8 cellular contexts compared by ENCODE assay signal in the genomic region with DNA sequence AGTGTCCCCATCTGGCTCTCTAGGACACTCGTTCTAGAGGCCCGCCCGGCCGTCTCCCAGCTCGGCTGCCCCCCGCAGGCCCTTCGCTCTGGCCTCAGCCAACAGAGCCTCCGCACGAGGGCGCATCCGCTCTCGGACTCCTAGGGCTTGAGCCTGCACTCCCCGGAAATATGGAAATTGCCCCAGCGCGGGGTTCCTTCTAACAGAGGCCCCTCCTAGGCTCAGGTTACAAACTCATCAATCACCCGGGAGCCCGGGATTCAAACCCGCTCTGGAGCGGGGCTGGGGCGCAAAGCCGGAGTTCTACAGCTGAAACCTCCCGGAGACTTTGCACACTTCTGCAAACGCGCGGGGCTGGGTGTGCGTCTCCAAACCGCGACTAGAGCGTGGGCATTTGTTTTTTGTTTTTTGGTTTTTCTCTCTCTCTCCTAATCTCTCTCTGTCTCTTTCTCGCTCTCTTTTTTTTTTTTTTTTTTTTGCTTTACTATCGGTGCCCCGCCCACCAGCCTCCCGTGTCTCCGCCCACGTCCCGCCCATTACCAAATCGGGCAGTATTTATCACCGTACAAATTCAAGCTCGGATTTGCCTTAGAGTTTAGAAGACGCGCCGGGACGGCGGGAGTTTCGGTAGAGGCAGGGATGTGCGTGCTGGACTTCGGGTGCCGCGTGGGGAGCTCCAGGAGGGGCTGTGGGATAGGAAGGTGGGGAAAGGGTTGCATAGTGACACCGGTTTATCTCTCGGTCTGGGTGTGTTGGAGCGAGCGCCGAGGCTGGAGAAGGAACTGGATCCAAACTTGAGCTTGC. TPM values are rescaled to one million over a fixed set of nuclear protein-coding genes. Genes with fewer than 3 reads are reported as not detected.
DNase-seq lines count a peak whose midpoint lies in the region; ATAC-seq lines count a peak whose summit lies in the region.

No MANE protein-coding gene starts in this region.

- H3K36me3 ChIP-seq in SJCRH30: peaks cover 5% of the 10 kb centered on the region; the same call in 1 of the 2 replicates
- H3K36me3 ChIP-seq in skeletal muscle tissue (ENCODE audit: control insufficient read depth in 3 of 3, insufficient read depth in 3 of 3, low read length in 3 of 3): no peaks in the 10 kb centered on the region

- no peak for ATAC-seq in HG03045 (IDR thresholded peaks at IDR 0.05; ENCODE audit: unreplicated experiment)

- DNase-seq in AG08396 (ENCODE audit: low spot score): peak; percentile 90
- DNase-seq in H4 (ENCODE audit: low spot score): peak; percentile 82
- peak; percentile 87 to 90 for DNase-seq in SJCRH30
- peak; percentile 87 for DNase-seq in brain pericyte (ENCODE audit: low read depth, low spot score)
- peak; percentile 84 for DNase-seq in iPS-NIHi11 (ENCODE audit: low spot score)
- no peak for DNase-seq in NCI-H510A treated with DMSO at 0.1 percent for 48 hours (lab: John Stamatoyannopoulos, UW)

- H3K27ac ChIP-seq in SJCRH30 (peak overlapping the region; percentile 78), skeletal muscle tissue (ENCODE audit: low read depth, low read length) (peak overlapping the region; percentile 30)

- peak overlapping the region in 1 of 3 donors; percentile 57 for H3K9ac ChIP-seq in skeletal muscle tissue (ENCODE audit: low read depth in 1 of 3, low read length in 3 of 3)

- H3K27me3 ChIP-seq in SJCRH30 (no peaks in the 10 kb centered on the region), skeletal muscle tissue (ENCODE audit: control insufficient read depth in 3 of 3, insufficient read depth in 3 of 3, low read length in 3 of 3) (peaks cover 88 to 94% (median 94%) of the 10 kb centered on the region in 3 donors)

- H3K4me3 ChIP-seq in SJCRH30 (peak overlapping the region; percentile 63), skeletal muscle tissue (ENCODE audit: low read length in 3 of 3) (peak overlapping the region; percentile 46 to 58 (median 46))

- H3K4me1 ChIP-seq in SJCRH30: no peaks in the 10 kb centered on the region; the same call in 1 of the 2 replicates
- H3K4me1 ChIP-seq in skeletal muscle tissue (ENCODE audit: control insufficient read depth in 3 of 3, insufficient read depth in 3 of 3, low read length in 3 of 3): peaks cover 2 to 21% (median 16%) of the 10 kb centered on the region in 3 donors

- H3K9me3 ChIP-seq in SJCRH30 (replicated peaks) (no peaks in the 10 kb centered on the region), skeletal muscle tissue (ENCODE audit: control insufficient read depth in 3 of 3, low read length in 3 of 3) (no peaks in the 10 kb centered on the region)

RNA-seq across cellular contexts. Expression of a gene that starts 2.4 kb away (rescaled TPM):
- 0.75 and 0.86 TPM in 2 replicates for total RNA-seq in H4 (2014; rRNA removed; shearing (Covaris generic))
- 4.0 and 5.5 TPM in 2 replicates for total RNA-seq in SJCRH30 (2014; rRNA removed; shearing (Covaris generic))
- under 0.01 TPM for total RNA-seq in skeletal muscle tissue

RNA-seq across cellular contexts. Expression of a gene that starts 9.3 kb away (rescaled TPM):
- total RNA-seq in H4 (2014; rRNA removed; shearing (Covaris generic)): 0.12 and 0.60 TPM in 2 replicates
- 3.0 and 3.1 TPM in 2 replicates for total RNA-seq in SJCRH30 (2014; rRNA removed; shearing (Covaris generic))
- under 0.01 TPM for total RNA-seq in skeletal muscle tissue

RNA-seq across cellular contexts. Expression of a gene that starts 20.9 kb away (rescaled TPM):
- total RNA-seq in H4 (2014; rRNA removed; shearing (Covaris generic)): 9.6 and 10.0 TPM in 2 replicates
- total RNA-seq in SJCRH30 (2014; rRNA removed; shearing (Covaris generic)): 5.9 and 7.2 TPM in 2 replicates
- total RNA-seq in skeletal muscle tissue: 12.5 TPM
